In genomic region chr13:26653310-26653709, GRCh38 we compare ENCODE assay signal across 22 cellular contexts.
DNase-seq lines count a peak whose midpoint lies in the region; ATAC-seq, FAIRE-seq and TF ChIP-seq lines count a peak whose summit lies in the region.
"Had no signal": no experiment of that assay in that cellular context is flagged by ENCODE, and none has a peak within 500 bp of the region (broad histone marks: within the 10 kb centered on the region; RNA-seq: fewer than 3 reads in every experiment).

No MANE protein-coding gene starts in this region.

- H3K4me1 ChIP-seq in adipocyte (ENCODE audit: control insufficient read depth, insufficient read depth, low read length) (peaks cover 32% of the 10 kb centered on the region), upper lobe of right lung (no peaks in the 10 kb centered on the region)
- H3K4me1 ChIP-seq: Caco-2, psoas muscle, tibial nerve had no signal

- no peaks in the 10 kb centered on the region for H3K27me3 ChIP-seq in adipocyte (replicated peaks; ENCODE audit: control insufficient read depth, insufficient read depth, low read length)
- no peaks in the 10 kb centered on the region for H3K27me3 ChIP-seq in upper lobe of right lung
- H3K27me3 ChIP-seq: dorsolateral prefrontal cortex, neural progenitor cell, tibial nerve had no signal

- H3K9me3 ChIP-seq in adipocyte (ENCODE audit: control insufficient read depth, low read length) (peaks cover 7% of the 10 kb centered on the region), upper lobe of right lung (no peaks in the 10 kb centered on the region)

- H3K4me3 ChIP-seq in adipocyte (ENCODE audit: low read length) (no peak overlapping the region), foreskin fibroblast (ENCODE audit: low read depth in 1 of 2, low read length in 2 of 2) (no peak overlapping the region), upper lobe of right lung (no peak overlapping the region)
- H3K4me3 ChIP-seq: dorsolateral prefrontal cortex, neural progenitor cell, psoas muscle, tibial nerve had no signal

- TF ChIP-seq CTCF in foreskin fibroblast (IDR thresholded peaks at IDR 0.05; ENCODE audit: low read depth, low read length) (no peak), D721Med (IDR thresholded peaks at IDR 0.05; ENCODE audit: insufficient read depth, missing control alignments) (no peak), upper lobe of right lung (IDR thresholded peaks at IDR 0.05) (no peak)

- H3K36me3 ChIP-seq in adipocyte (ENCODE audit: control insufficient read depth, insufficient read depth, low read length, severe bottlenecking), result peaks cover 27% of the 10 kb centered on the region
- H3K36me3 ChIP-seq in upper lobe of right lung, result no peaks in the 10 kb centered on the region
- H3K36me3 ChIP-seq: tibial nerve had no signal

- intact Hi-C loops in upper lobe of right lung (cut with DNase I), result no loop called here

- H3K27ac ChIP-seq in upper lobe of right lung, result no peak overlapping the region
- H3K27ac ChIP-seq: dorsolateral prefrontal cortex, epithelial cell of prostate, neural progenitor cell, psoas muscle, RWPE1, tibial nerve, WERI-Rb-1 had no signal

- FAIRE-seq in D721Med (lab: Jason Lieb, UNC), result no peak
- FAIRE-seq: HTR-8/SVneo, small intestine had no signal

- H3K9ac ChIP-seq in adipocyte (ENCODE audit: low read length), result no peak overlapping the region
- H3K9ac ChIP-seq: neural progenitor cell, SK-N-SH had no signal

- no peak for ATAC-seq in upper lobe of right lung

- DNase-seq in GM04503 (ENCODE audit: low read depth) (peak; percentile 51), adipocyte (ENCODE audit: low read depth) (peak; percentile 60), foreskin fibroblast (peak; percentile 55 to 66), D721Med (ENCODE audit: insufficient read length, low spot score) (no peak), upper lobe of right lung (no peak), RKO (ENCODE audit: low spot score) (no peak), DMS79 (lab: John Stamatoyannopoulos, UW) (no peak)
- DNase-seq: activated CD4-positive, alpha-beta T cell treated with anti-CD3 and anti-CD28 coated beads, Interleukin-2, amount 50 U/mL, for 1 hour; activated effector memory CD4-positive, alpha-beta T cell treated with Interleukin-2 at 50 U/mL for 16 hours; Caco-2; dorsolateral prefrontal cortex; NCI-H1417 treated with DMSO at 0.1 percent for 48 hours; NCI-H526; psoas muscle; SK-N-SH; small intestine; WERI-Rb-1 had no signal

Comparison
In these comparisons a context has a peak if more than half of its experiments do, and no peak if none do; other contexts are left out.
1. DNase-seq: peak in GM04503 (single experiment), adipocyte (single experiment) and foreskin fibroblast (2 of 2); none in D721Med (single experiment), upper lobe of right lung (single experiment), RKO (single experiment) and DMS79 (single experiment).